Comparison of ENCODE assay signal across 11 cellular contexts in the genomic region with DNA sequence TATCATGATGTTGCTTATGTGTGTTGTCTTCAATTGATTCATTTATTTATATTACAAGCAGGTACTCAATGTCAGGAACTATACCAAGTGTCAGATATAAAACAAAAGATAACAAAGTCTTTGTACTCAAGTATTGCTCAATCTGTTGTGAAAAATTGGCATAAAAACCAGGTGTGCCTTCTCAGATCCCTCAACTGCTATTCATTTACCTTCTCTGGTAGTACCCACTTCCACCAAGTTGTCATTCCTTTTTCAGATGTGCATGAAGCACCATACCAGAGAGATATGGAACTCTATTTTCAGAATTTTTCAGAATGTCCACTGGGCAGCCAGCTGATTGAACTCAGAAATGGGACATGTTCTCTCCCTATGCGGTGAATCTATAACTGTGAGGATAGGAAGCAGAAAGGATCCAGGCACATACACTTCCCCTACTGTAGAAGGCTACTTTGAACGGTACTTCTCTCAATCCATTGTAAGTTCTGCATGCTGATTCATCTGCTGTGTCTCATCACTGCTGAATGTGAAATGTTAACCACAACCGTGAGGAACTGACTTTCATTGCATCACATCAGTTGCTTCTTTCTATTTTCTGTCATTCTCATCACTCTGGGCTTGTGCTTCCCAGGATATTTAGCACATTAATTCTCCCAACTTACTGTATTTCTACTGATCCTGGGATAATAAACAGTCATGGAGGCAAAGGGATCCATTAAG.
A peak's percentile ranks its signal among the peaks of the same experiment; 100 is the strongest.
DNase-seq lines count a peak whose midpoint lies in the region; TF ChIP-seq lines count a peak whose summit lies in the region.
"Had no signal": no experiment of that assay in that cellular context is flagged by ENCODE, and none has a peak within 500 bp of the region (broad histone marks: within the 10 kb centered on the region; RNA-seq: fewer than 3 reads in every experiment).

No MANE protein-coding gene starts in this region.

- no peaks in the 10 kb centered on the region for H3K36me3 ChIP-seq in skeletal muscle satellite cell (ENCODE audit: insufficient read depth, low read length)
- H3K36me3 ChIP-seq: esophagus muscularis mucosa had no signal

- peaks cover 21% of the 10 kb centered on the region for H3K4me1 Mint-ChIP-seq in HFFc6 (ENCODE audit: low read depth)

- H3K27me3 Mint-ChIP-seq in HFFc6 (ENCODE audit: insufficient read depth) = peaks cover 3% of the 10 kb centered on the region; the same call in 1 of the 2 replicates

- H3K9me3 ChIP-seq in skeletal muscle satellite cell (replicated peaks; ENCODE audit: low read length) = no peaks in the 10 kb centered on the region
- H3K9me3 ChIP-seq: esophagus muscularis mucosa had no signal

- no peaks in the 10 kb centered on the region for H3K36me3 Mint-ChIP-seq in HFFc6 (ENCODE audit: low read depth)

- no peaks in the 10 kb centered on the region for H3K27me3 ChIP-seq in skeletal muscle satellite cell (ENCODE audit: control insufficient read depth, insufficient read depth, low read length)
- H3K27me3 ChIP-seq: esophagus muscularis mucosa had no signal

- peak overlapping the region; percentile 52 for H3K27ac Mint-ChIP-seq in HFFc6

- DNase-seq in HFFc6 (peak; percentile 83), RPMI7951 (ENCODE audit: low read depth) (peak; percentile 74), epidermal melanocyte (ENCODE audit: insufficient read length, low spot score) (peak; percentile 26), NCI-H345 (lab: John Stamatoyannopoulos, UW) (no peak), NCI-H2029 treated with DMSO at 0.1 percent for 48 hours (lab: John Stamatoyannopoulos, UW) (no peak), DMS153 (lab: John Stamatoyannopoulos, UW) (no peak), NCI-H510A treated with DMSO at 0.1 percent for 48 hours (lab: John Stamatoyannopoulos, UW) (no peak)
- DNase-seq: amygdala, left ventricle myocardium superior had no signal

- no peaks in the 10 kb centered on the region for H3K9me3 Mint-ChIP-seq in HFFc6

- TF ChIP-seq CTCF in HFFc6 (IDR thresholded peaks at IDR 0.05) = no peak

- H3K9ac ChIP-seq in skeletal muscle satellite cell (ENCODE audit: low read depth, low read length) = no peak overlapping the region

- H3K4me3 ChIP-seq in skeletal muscle satellite cell (ENCODE audit: low read length) = no peak overlapping the region
- H3K4me3 ChIP-seq: esophagus muscularis mucosa had no signal

- peaks cover 15% of the 10 kb centered on the region for H3K4me1 ChIP-seq in skeletal muscle satellite cell (ENCODE audit: control insufficient read depth, insufficient read depth, low read length)
- H3K4me1 ChIP-seq: esophagus muscularis mucosa had no signal

- H3K4me2 ChIP-seq in skeletal muscle satellite cell (ENCODE audit: low read length) = peak overlapping the region; percentile 29

- H3K4me3 Mint-ChIP-seq in HFFc6 = no peak overlapping the region

Comparison
In these comparisons a context has a peak if more than half of its experiments do, and no peak if none do; other contexts are left out.
1. DNase-seq: peak in HFFc6 (single experiment), RPMI7951 (single experiment) and epidermal melanocyte (single experiment); none in NCI-H345 (single experiment), NCI-H2029 treated with DMSO at 0.1 percent for 48 hours (single experiment), DMS153 (single experiment) and NCI-H510A treated with DMSO at 0.1 percent for 48 hours (single experiment).